Comparison of ENCODE assay signal across 21 cellular contexts in the genomic region with DNA sequence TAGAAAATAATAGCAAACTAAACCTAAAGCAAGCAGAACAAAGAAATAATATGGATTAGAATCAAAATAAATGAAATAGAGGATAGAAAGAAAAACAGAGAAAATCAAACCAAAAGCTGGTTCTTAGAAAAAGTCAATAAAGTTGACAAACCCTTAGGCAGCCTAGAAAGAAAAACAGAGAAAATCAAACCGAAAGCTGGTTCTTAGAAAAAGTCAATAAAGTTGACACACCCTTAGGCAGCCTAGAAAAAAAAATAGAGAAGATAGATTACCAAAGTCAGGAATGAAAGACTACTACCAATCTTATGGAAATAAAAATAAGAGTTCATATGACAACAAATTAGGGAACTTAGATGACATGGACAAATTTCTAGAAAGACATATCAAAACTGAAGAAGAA.
DNase-seq lines count a peak whose midpoint lies in the region; ATAC-seq and TF ChIP-seq lines count a peak whose summit lies in the region.
"Had no signal": no experiment of that assay in that cellular context is flagged by ENCODE, and none has a peak within 500 bp of the region (broad histone marks: within the 10 kb centered on the region; RNA-seq: fewer than 3 reads in every experiment).

No MANE protein-coding gene starts in this region.

- 65 to 76% (median 75%) methylated on average over 1 of the region's 1 CpG for WGBS in adrenal gland, 4 donors

- no peaks in the 10 kb centered on the region for H3K36me3 ChIP-seq in colonic mucosa
- no peaks in the 10 kb centered on the region for H3K36me3 ChIP-seq in adrenal gland (replicated peaks in 1 of 2)
- H3K36me3 ChIP-seq: BE2C had no signal

- H3K4me1 ChIP-seq in colonic mucosa (no peaks in the 10 kb centered on the region), adrenal gland (replicated peaks in 1 of 2) (no peaks in the 10 kb centered on the region)
- H3K4me1 ChIP-seq: BE2C had no signal

- ATAC-seq in activated T-helper 17 cell treated with anti-CD3 and anti-CD28 coated beads, Interleukin-2, amount 50 U/mL, for 72 hours (replicated peaks) = no peak
- ATAC-seq in GM21717 (IDR thresholded peaks at IDR 0.05; ENCODE audit: unreplicated experiment) = no peak
- ATAC-seq: GM12878, GM23338 had no signal

- no peak for DNase-seq in activated naive CD4-positive, alpha-beta T cell treated with anti-CD3 and anti-CD28 coated beads, Interleukin-2, amount 10 ng/mL, durations not matched to agents 7 days and 5 days
- no peak for DNase-seq in activated naive CD4-positive, alpha-beta T cell treated with anti-CD3 and anti-CD28 coated beads, Interleukin-2, amount 50 U/mL, for 16 hours
- DNase-seq in colonic mucosa = no peak
- no peak for DNase-seq in osteocyte (ENCODE audit: extremely low spot score, unreplicated experiment)
- no peak for DNase-seq in adrenal gland
- DNase-seq in cardiac septum (ENCODE audit: low spot score) = no peak
- DNase-seq: ACHN; BE2C; C1 segment of cervical spinal cord; CD8-positive, alpha-beta memory T cell; COR-L47; DMS 273 treated with DMSO at 0.1 percent for 48 hours; DMS53; DND-41; EL; HCEC 1CT had no signal

- H3K27me3 Mint-ChIP-seq in activated naive CD4-positive, alpha-beta T cell treated with anti-CD3 and anti-CD28 coated beads, Interleukin-2, amount 10 ng/mL, durations not matched to agents 7 days and 5 days = peaks cover 3% of the 10 kb centered on the region
- no peaks in the 10 kb centered on the region for H3K27me3 Mint-ChIP-seq in activated T-helper 17 cell treated with anti-CD3 and anti-CD28 coated beads, Interleukin-2, amount 50 U/mL, for 72 hours
- no peaks in the 10 kb centered on the region for H3K27me3 Mint-ChIP-seq in osteocyte (ENCODE audit: unreplicated experiment)

- H3K27ac Mint-ChIP-seq in activated naive CD4-positive, alpha-beta T cell treated with anti-CD3 and anti-CD28 coated beads, Interleukin-2, amount 10 ng/mL, durations not matched to agents 7 days and 5 days = peak overlapping the region; percentile 89
- H3K27ac Mint-ChIP-seq in activated T-helper 17 cell treated with anti-CD3 and anti-CD28 coated beads, Interleukin-2, amount 50 U/mL, for 72 hours = peak overlapping the region; percentile 54
- peak overlapping the region; percentile 6 for H3K27ac Mint-ChIP-seq in osteocyte (ENCODE audit: unreplicated experiment)
- H3K27ac Mint-ChIP-seq: CD4-positive, CD25-positive, alpha-beta regulatory T cell; CD8-positive, alpha-beta memory T cell; GM23338 had no signal

- intact Hi-C loops in colonic mucosa (cut with DNase I) (no loop called here), adrenal gland (cut with DNase I) (no loop called here), cardiac septum (cut with DNase I) (no loop called here)

- H3K4me1 Mint-ChIP-seq in activated naive CD4-positive, alpha-beta T cell treated with anti-CD3 and anti-CD28 coated beads, Interleukin-2, amount 10 ng/mL, durations not matched to agents 7 days and 5 days = peaks cover 51% of the 10 kb centered on the region
- H3K4me1 Mint-ChIP-seq in activated T-helper 17 cell treated with anti-CD3 and anti-CD28 coated beads, Interleukin-2, amount 50 U/mL, for 72 hours = peaks cover 9% of the 10 kb centered on the region
- H3K4me1 Mint-ChIP-seq in osteocyte (ENCODE audit: unreplicated experiment) = peaks cover 7% of the 10 kb centered on the region
- H3K4me1 Mint-ChIP-seq: CD8-positive, alpha-beta memory T cell had no signal

- peak overlapping the region; percentile 18 for H3K4me3 Mint-ChIP-seq in activated naive CD4-positive, alpha-beta T cell treated with anti-CD3 and anti-CD28 coated beads, Interleukin-2, amount 10 ng/mL, durations not matched to agents 7 days and 5 days
- H3K4me3 Mint-ChIP-seq in activated T-helper 17 cell treated with anti-CD3 and anti-CD28 coated beads, Interleukin-2, amount 50 U/mL, for 72 hours = no peak overlapping the region
- H3K4me3 Mint-ChIP-seq in osteocyte (ENCODE audit: unreplicated experiment) = no peak overlapping the region
- H3K4me3 Mint-ChIP-seq: CD4-positive, CD25-positive, alpha-beta regulatory T cell; CD8-positive, alpha-beta memory T cell; GM23338 had no signal

- H3K9ac ChIP-seq in colonic mucosa (ENCODE audit: low read depth in 2 of 2, low read length in 2 of 2) = no peak overlapping the region

- H3K27me3 ChIP-seq in colonic mucosa (no peaks in the 10 kb centered on the region), adrenal gland (no peaks in the 10 kb centered on the region)
- H3K27me3 ChIP-seq: BE2C had no signal

- peaks cover 43% of the 10 kb centered on the region for H3K9me3 Mint-ChIP-seq in activated naive CD4-positive, alpha-beta T cell treated with anti-CD3 and anti-CD28 coated beads, Interleukin-2, amount 10 ng/mL, durations not matched to agents 7 days and 5 days
- H3K9me3 Mint-ChIP-seq in activated T-helper 17 cell treated with anti-CD3 and anti-CD28 coated beads, Interleukin-2, amount 50 U/mL, for 72 hours = peaks cover 13% of the 10 kb centered on the region
- peaks cover 20% of the 10 kb centered on the region for H3K9me3 Mint-ChIP-seq in osteocyte (ENCODE audit: unreplicated experiment)
- H3K9me3 Mint-ChIP-seq: GM23338 had no signal

- peaks cover 37% of the 10 kb centered on the region for H3K36me3 Mint-ChIP-seq in activated naive CD4-positive, alpha-beta T cell treated with anti-CD3 and anti-CD28 coated beads, Interleukin-2, amount 10 ng/mL, durations not matched to agents 7 days and 5 days
- H3K36me3 Mint-ChIP-seq in activated T-helper 17 cell treated with anti-CD3 and anti-CD28 coated beads, Interleukin-2, amount 50 U/mL, for 72 hours (ENCODE audit: low read depth) = no peaks in the 10 kb centered on the region
- H3K36me3 Mint-ChIP-seq in osteocyte (ENCODE audit: unreplicated experiment) = peaks cover 8% of the 10 kb centered on the region

- H3K4me3 ChIP-seq in colonic mucosa (no peak overlapping the region), adrenal gland (no peak overlapping the region)
- H3K4me3 ChIP-seq: GM12878, GM23338 had no signal

- TF ChIP-seq POLR2A in adrenal gland (IDR thresholded peaks at IDR 0.05) = no peak

- CTCF ChIA-PET in activated naive CD4-positive, alpha-beta T cell treated with anti-CD3 and anti-CD28 coated beads, Interleukin-2, amount 10 ng/mL, durations not matched to agents 7 days and 5 days (lab: Charles Lee) = interaction anchor here (0.7 to 1.3 kb wide), 2 partner anchors 22 to 304 kb away, joined by 3 to 4 read pairs; no protein-coding TSS in a partner anchor

- H3K9me3 ChIP-seq in colonic mucosa = no peaks in the 10 kb centered on the region
- H3K9me3 ChIP-seq in adrenal gland (replicated peaks in 1 of 3) = peaks cover 0 to 11% (median 0%) of the 10 kb centered on the region in 3 donors

- TF ChIP-seq CTCF in colonic mucosa (IDR thresholded peaks at IDR 0.05) = no peak
- TF ChIP-seq CTCF in osteocyte (IDR thresholded peaks at IDR 0.05) = no peak
- TF ChIP-seq CTCF in adrenal gland (IDR thresholded peaks at IDR 0.05) = no peak

- H3K27ac ChIP-seq in colonic mucosa (peak overlapping the region; percentile 0), adrenal gland (no peak overlapping the region)

Comparison
In these comparisons a context has a peak if more than half of its experiments do, and no peak if none do; other contexts are left out.
1. H3K27ac Mint-ChIP-seq: peak in every context shown above with its lines; median percentile 89 in activated naive CD4-positive, alpha-beta T cell treated with anti-CD3 and anti-CD28 coated beads, Interleukin-2, amount 10 ng/mL, durations not matched to agents 7 days and 5 days; 54 in activated T-helper 17 cell treated with anti-CD3 and anti-CD28 coated beads, Interleukin-2, amount 50 U/mL, for 72 hours; 6 in osteocyte.